Comparison of ENCODE assay signal across 8 cellular contexts in the genomic region with DNA sequence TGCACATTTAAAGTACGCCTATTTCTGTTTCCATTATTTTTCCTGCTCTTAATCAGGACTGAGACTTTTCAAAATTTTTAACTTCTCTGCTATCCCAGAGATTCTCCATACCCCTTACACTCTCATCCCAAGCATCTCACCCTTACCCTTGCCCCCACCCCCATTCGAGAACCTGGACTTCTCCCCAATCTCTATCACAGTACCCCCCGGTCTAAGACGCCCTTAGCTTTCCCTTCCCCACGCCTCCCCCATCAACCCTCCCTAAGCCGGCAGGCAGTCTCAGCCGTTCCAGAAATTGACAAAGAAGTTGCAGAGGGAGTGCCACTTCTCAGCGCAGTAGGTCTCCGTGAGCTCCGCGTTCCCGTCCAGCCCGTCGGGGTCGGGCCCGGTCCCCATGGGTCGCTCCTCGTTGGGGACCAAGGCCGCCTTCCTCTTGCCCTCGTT. TPM values are rescaled to one million over a fixed set of nuclear protein-coding genes. Genes with fewer than 3 reads are reported as not detected.
DNase-seq lines count a peak whose midpoint lies in the region; ATAC-seq and TF ChIP-seq lines count a peak whose summit lies in the region.

No MANE protein-coding gene starts in this region.

- ATAC-seq in HCT116: no peak
- peak in 2 of 8 donors; percentile 20 to 55 for ATAC-seq in heart right ventricle
- ATAC-seq in HG03439 (IDR thresholded peaks at IDR 0.05; ENCODE audit: unreplicated experiment): no peak

- peaks cover 28% of the 10 kb centered on the region for H3K4me1 Mint-ChIP-seq in activated CD4-positive, alpha-beta memory T cell treated with anti-CD3 and anti-CD28 coated beads, Interleukin-2, amount 10 ng/mL, durations not matched to agents 7 days and 5 days

- H3K27me3 ChIP-seq in HCT116 (ENCODE audit: insufficient read depth, low read length) (no peaks in the 10 kb centered on the region), heart right ventricle (no peaks in the 10 kb centered on the region)

- CTCF ChIA-PET in HCT116 (lab: Charles Lee): interaction anchor here (3.1 kb wide), 1 partner anchor 149 kb away, joined by 18 read pairs; no protein-coding TSS in a partner anchor
- CTCF ChIA-PET in activated CD4-positive, alpha-beta memory T cell treated with anti-CD3 and anti-CD28 coated beads, Interleukin-2, amount 10 ng/mL, durations not matched to agents 7 days and 5 days (lab: Charles Lee): interaction anchor here (0.6 to 2.6 kb wide), 13 partner anchors 9 to 656 kb away, joined by 3 to 17 read pairs (median 4); partner anchors contain the start of genes BTAF1 and TNKS2

- WGBS in heart right ventricle, 2 donors: 7 to 8% methylated on average over 20 of the region's 20 CpGs

- TF ChIP-seq POLR2A in HCT116 (IDR thresholded peaks at IDR 0.05; ENCODE audit: borderline replicate concordance, extremely low read depth, insufficient read depth, insufficient read length): no peak

- peaks cover 16% of the 10 kb centered on the region for H3K36me3 Mint-ChIP-seq in activated CD4-positive, alpha-beta memory T cell treated with anti-CD3 and anti-CD28 coated beads, Interleukin-2, amount 10 ng/mL, durations not matched to agents 7 days and 5 days (ENCODE audit: low read depth)

- DNase-seq in AG10803 (ENCODE audit: low read depth): no peak
- DNase-seq in HCT116 (ENCODE audit: low read depth, low spot score): no peak
- DNase-seq in activated CD4-positive, alpha-beta memory T cell treated with anti-CD3 and anti-CD28 coated beads, Interleukin-2, amount 10 ng/mL, durations not matched to agents 7 days and 5 days: no peak
- DNase-seq in heart right ventricle: no peak
- no peak for DNase-seq in skeletal muscle cell (ENCODE audit: low read depth)
- DNase-seq in NCI-H2196 treated with DMSO at 0.1 percent for 48 hours (lab: John Stamatoyannopoulos, UW; ENCODE audit: unreplicated experiment): no peak
- no peak for DNase-seq in iPS-NIHi11 (ENCODE audit: low spot score)

- peak overlapping the region; percentile 69 for H3K9ac ChIP-seq in HCT116 (ENCODE audit: low read length)

- H3K4me2 ChIP-seq in HCT116 (ENCODE audit: low read length): peak overlapping the region; percentile 100

- no peaks in the 10 kb centered on the region for H3K9me3 Mint-ChIP-seq in activated CD4-positive, alpha-beta memory T cell treated with anti-CD3 and anti-CD28 coated beads, Interleukin-2, amount 10 ng/mL, durations not matched to agents 7 days and 5 days

- no peaks in the 10 kb centered on the region for H3K9me2 ChIP-seq in HCT116 (ENCODE audit: insufficient read depth)

- H3K27ac ChIP-seq in HCT116 (ENCODE audit: low read depth, low read length): peak overlapping the region; percentile 69; the same call in 1 of the 2 replicates
- peak overlapping the region; percentile 39 to 85 (median 70) for H3K27ac ChIP-seq in heart right ventricle

- TF ChIP-seq RAD21 in HCT116 (IDR thresholded peaks at IDR 0.05; ENCODE audit: low read depth): no peak

- intact Hi-C loops in HCT116 (cut with micrococcal nuclease) (no loop called here), heart right ventricle (cut with DNase I) (loop anchor here in 4 of 10 donors (5.0 to 10.0 kb wide), 3 partner anchors 111 to 151 kb away; partner anchors contain the start of gene TNKS2 (in 2 of the 4))

- peak overlapping the region; percentile 62 for H3K27ac Mint-ChIP-seq in activated CD4-positive, alpha-beta memory T cell treated with anti-CD3 and anti-CD28 coated beads, Interleukin-2, amount 10 ng/mL, durations not matched to agents 7 days and 5 days

- peak overlapping the region; percentile 8 for H2AFZ ChIP-seq in HCT116 (ENCODE audit: low read depth, low read length, poor library complexity, severe bottlenecking)

- H3K4me3 Mint-ChIP-seq in activated CD4-positive, alpha-beta memory T cell treated with anti-CD3 and anti-CD28 coated beads, Interleukin-2, amount 10 ng/mL, durations not matched to agents 7 days and 5 days: peak overlapping the region; percentile 80

- no peaks in the 10 kb centered on the region for H4K20me1 ChIP-seq in HCT116 (ENCODE audit: insufficient read depth)

- H3K36me3 ChIP-seq in HCT116 (ENCODE audit: control insufficient read depth in 1 of 2, insufficient read depth in 2 of 2, low read length in 2 of 2) (no peaks in the 10 kb centered on the region), heart right ventricle (peaks cover 0 to 4% (median 0%) of the 10 kb centered on the region in 9 donors)

- peaks cover 5% of the 10 kb centered on the region for H3K27me3 Mint-ChIP-seq in activated CD4-positive, alpha-beta memory T cell treated with anti-CD3 and anti-CD28 coated beads, Interleukin-2, amount 10 ng/mL, durations not matched to agents 7 days and 5 days

- H3K79me2 ChIP-seq in HCT116 (ENCODE audit: insufficient read depth, low read length): no peaks in the 10 kb centered on the region

- H3K4me1 ChIP-seq in HCT116 (ENCODE audit: control insufficient read depth in 1 of 2, insufficient read depth in 2 of 2, low read length in 2 of 2) (peaks cover 8 to 23% of the 10 kb centered on the region in 2 experiments; a peak in 3 of 4 replicates), heart right ventricle (peaks cover 0 to 23% (median 12%) of the 10 kb centered on the region in 9 donors)

- POLR2A ChIA-PET in HCT116 (lab: Charles Lee): no interaction called here
- POLR2A ChIA-PET in activated CD4-positive, alpha-beta memory T cell treated with anti-CD3 and anti-CD28 coated beads, Interleukin-2, amount 10 ng/mL, durations not matched to agents 7 days and 5 days (lab: Charles Lee): interaction anchor here (1.0 to 3.0 kb wide), 11 partner anchors 9 to 499 kb away, joined by 3 to 56 read pairs (median 6); partner anchors contain the start of genes BTAF1 and TNKS2

- peak overlapping the region; percentile 78 for H3K4me3 ChIP-seq in AG10803 (ENCODE audit: low read length)
- H3K4me3 ChIP-seq in HCT116 (replicated peaks in 1 of 2; ENCODE audit: low read depth in 1 of 2, low read length in 2 of 2): peak overlapping the region; percentile 62 to 85
- peak overlapping the region; percentile 54 to 95 (median 80) for H3K4me3 ChIP-seq in heart right ventricle
- peak overlapping the region; percentile 76 for H3K4me3 ChIP-seq in skeletal muscle cell (ENCODE audit: low read depth, low read length)

- no peak for TF ChIP-seq CTCF in AG10803 (conservative IDR thresholded peaks at IDR 0.05; ENCODE audit: low read length)
- TF ChIP-seq CTCF in HCT116 (IDR thresholded peaks at IDR 0.05 in 2 of 3, conservative IDR thresholded peaks at IDR 0.05 in 1 of 3; ENCODE audit: borderline replicate concordance in 1 of 3, insufficient read depth in 1 of 3, low read depth in 2 of 3, low read length in 2 of 3): no peak
- TF ChIP-seq CTCF in heart right ventricle (IDR thresholded peaks at IDR 0.05): no peak

- BruUV-seq in HCT116 (replicated peaks; lab: Mats Ljungman, UMichigan): no TSS peak

- H3K9me3 ChIP-seq in HCT116 (ENCODE audit: control insufficient read depth in 1 of 2, insufficient read depth in 1 of 2, low read depth in 1 of 2, low read length in 2 of 2) (no peaks in the 10 kb centered on the region), heart right ventricle (peaks cover 0 to 1% (median 0%) of the 10 kb centered on the region in 11 donors)

- RAD21 ChIA-PET in HCT116 (lab: Charles Lee; ENCODE audit: low non-redundant PET in 1 of 2, low total read pairs in 2 of 2, uncharacterized antibody in 2 of 2, unreplicated experiment in 2 of 2): interaction anchor here in 1 of 2 experiments (1.0 kb wide), 1 partner anchor 51 kb away, joined by 3 read pairs; no protein-coding TSS in a partner anchor

TF ChIP-seq in HCT116, 20 proteins besides CTCF, POLR2A, EP300 and RAD21 (continues in another document):
- no peak for TF ChIP-seq TCF7L2 (IDR thresholded peaks at IDR 0.05; ENCODE audit: borderline replicate concordance, extremely low read depth, insufficient read depth, insufficient read length)
- TF ChIP-seq SIN3A (IDR thresholded peaks at IDR 0.05; ENCODE audit: low read depth): no peak
- no peak for TF ChIP-seq ATF3 (IDR thresholded peaks at IDR 0.05)
- no peak for TF ChIP-seq REST (IDR thresholded peaks at IDR 0.05; ENCODE audit: low read depth)
- TF ChIP-seq EGR1 (IDR thresholded peaks at IDR 0.05; ENCODE audit: low read depth): no peak

RNA-seq across cellular contexts. Expression of gene FGFBP3, which starts 1.4 kb away (rescaled TPM):
- total RNA-seq in HCT116 (2021; ENCODE audit: unreplicated experiment): 1.2 TPM
- 0.37 and 0.56 TPM in 2 replicates for polyA plus RNA-seq in HCT116 (2012)
- 1 to 10 TPM; 1.3 to 2.0 TPM for total RNA-seq in activated CD4-positive, alpha-beta memory T cell treated with anti-CD3 and anti-CD28 coated beads, Interleukin-2, amount 10 ng/mL, durations not matched to agents 7 days and 5 days
- total RNA-seq in heart right ventricle: under 1 TPM; 0.21 to 0.67 (median 0.45) TPM
- polyA plus RNA-seq in heart right ventricle: under 1 TPM; 0.30 to 0.66 TPM

RNA-seq across cellular contexts. Expression of gene BTAF1, which starts 15.6 kb away (rescaled TPM):
- total RNA-seq in HCT116 (2021; ENCODE audit: unreplicated experiment): 42.5 TPM
- polyA plus RNA-seq in HCT116 (2012): 21.8 and 25.8 TPM in 2 replicates
- total RNA-seq in activated CD4-positive, alpha-beta memory T cell treated with anti-CD3 and anti-CD28 coated beads, Interleukin-2, amount 10 ng/mL, durations not matched to agents 7 days and 5 days: 10 to 100 TPM; 51.3 to 54.9 TPM
- 10 to 100 TPM; 10.9 to 14.7 (median 12.4) TPM for total RNA-seq in heart right ventricle
- polyA plus RNA-seq in heart right ventricle: 1 to 10 TPM; 4.3 to 8.5 TPM
